ENCODE assay signal across 8 cellular contexts in genomic region chr3:52153389-52154096, GRCh38. TPM values are rescaled to one million over a fixed set of nuclear protein-coding genes. Genes with fewer than 3 reads are reported as not detected.
DNase-seq lines count a peak whose midpoint lies in the region; ATAC-seq, FAIRE-seq and TF ChIP-seq lines count a peak whose summit lies in the region.

No MANE protein-coding gene starts in this region.

- peaks cover 28% of the 10 kb centered on the region for H3K79me2 ChIP-seq in ACC112 (ENCODE audit: control insufficient read depth, insufficient read depth, low read length, unreplicated experiment)

- no peak for FAIRE-seq in RCC 7860 (lab: Jason Lieb, UNC)
- FAIRE-seq in frontal cortex (lab: Jason Lieb, UNC), result no peak

- H3K36me3 ChIP-seq in ACC112 (ENCODE audit: insufficient read depth, low read length) (no peaks in the 10 kb centered on the region), duodenal mucosa (ENCODE audit: control insufficient read depth in 1 of 2, insufficient read depth in 2 of 2, low read length in 2 of 2) (peaks cover 0 to 8% of the 10 kb centered on the region in 2 donors)

- H3K4me1 ChIP-seq in ACC112 (ENCODE audit: control insufficient read depth, insufficient read depth, low read length, unreplicated experiment), result peaks cover 15% of the 10 kb centered on the region
- peaks cover 8 to 10% of the 10 kb centered on the region in 2 donors for H3K4me1 ChIP-seq in duodenal mucosa (ENCODE audit: control insufficient read depth in 1 of 2, insufficient read depth in 2 of 2, low read length in 2 of 2)
- H3K4me1 ChIP-seq in mononuclear cell (ENCODE audit: insufficient read depth, low read length), result peaks cover 17% of the 10 kb centered on the region

- H3K9me3 ChIP-seq in duodenal mucosa (ENCODE audit: control insufficient read depth in 1 of 2, low read length in 2 of 2), result no peaks in the 10 kb centered on the region
- H3K9me3 ChIP-seq in mononuclear cell (ENCODE audit: low read depth, low read length), result no peaks in the 10 kb centered on the region

- peak overlapping the region; percentile 67 to 86 for H3K9ac ChIP-seq in duodenal mucosa (ENCODE audit: low read depth in 1 of 2, low read length in 2 of 2)

- ATAC-seq in HG03565 (IDR thresholded peaks at IDR 0.05; ENCODE audit: unreplicated experiment), result peak; percentile 5

- peak overlapping the region; percentile 58 for H2AFZ ChIP-seq in ACC112 (ENCODE audit: low read length, unreplicated experiment)

- H3K27me3 ChIP-seq in ACC112 (ENCODE audit: insufficient read depth, low read length) (no peaks in the 10 kb centered on the region), duodenal mucosa (ENCODE audit: control insufficient read depth in 1 of 2, insufficient read depth in 2 of 2, low read length in 2 of 2) (no peaks in the 10 kb centered on the region), mononuclear cell (ENCODE audit: insufficient read depth, low read length) (no peaks in the 10 kb centered on the region)

- peak overlapping the region; percentile 83 for H3K4me3 ChIP-seq in ACC112 (ENCODE audit: low read depth, low read length)
- peak overlapping the region; percentile 66 for H3K4me3 ChIP-seq in GM12865 (ENCODE audit: low read depth, low read length)
- peak overlapping the region; percentile 81 to 85 for H3K4me3 ChIP-seq in duodenal mucosa (ENCODE audit: low read depth in 1 of 2, low read length in 2 of 2)
- peak overlapping the region; percentile 84 for H3K4me3 ChIP-seq in mononuclear cell (ENCODE audit: low read length)

- DNase-seq in GM12865 (ENCODE audit: low read depth) (peak; percentile 26), RCC 7860 (ENCODE audit: low spot score) (peak; percentile 9), NCI-H1694 treated with DMSO at 0.1 percent for 48 hours (lab: John Stamatoyannopoulos, UW) (no peak), frontal cortex (ENCODE audit: low spot score in 2 of 2) (no peak)

- H3K27ac ChIP-seq in ACC112 (ENCODE audit: low read depth, low read length) (peak overlapping the region; percentile 16; the same call in 1 of the 2 replicates), duodenal mucosa (ENCODE audit: low read depth, low read length) (no peak overlapping the region)

- TF ChIP-seq CTCF in GM12865 (IDR thresholded peaks at IDR 0.05; ENCODE audit: insufficient read depth, low read depth, low read length, missing control alignments), result no peak

RNA-seq across cellular contexts. Expression of gene POC1A, which starts 0.7 kb away (rescaled TPM):
- total RNA-seq in mononuclear cell, result 0.21 TPM
- 2.4 TPM for total RNA-seq in frontal cortex

RNA-seq across cellular contexts. Expression of gene ALAS1, which starts 44.4 kb away (rescaled TPM):
- total RNA-seq in mononuclear cell (20.4 TPM), frontal cortex (51.4 TPM)

Comparison
In these comparisons a context has a peak if more than half of its experiments do, and no peak if none do; other contexts are left out.
1. DNase-seq: peak in GM12865 (single experiment) and RCC 7860 (single experiment); none in NCI-H1694 treated with DMSO at 0.1 percent for 48 hours (single experiment) and frontal cortex (0 of 2).
2. Peak in every context shown above with its lines, with median percentiles within 50 percentile points of each other: H3K4me3 ChIP-seq.